9 cellular contexts compared by ENCODE assay signal in the genomic region with DNA sequence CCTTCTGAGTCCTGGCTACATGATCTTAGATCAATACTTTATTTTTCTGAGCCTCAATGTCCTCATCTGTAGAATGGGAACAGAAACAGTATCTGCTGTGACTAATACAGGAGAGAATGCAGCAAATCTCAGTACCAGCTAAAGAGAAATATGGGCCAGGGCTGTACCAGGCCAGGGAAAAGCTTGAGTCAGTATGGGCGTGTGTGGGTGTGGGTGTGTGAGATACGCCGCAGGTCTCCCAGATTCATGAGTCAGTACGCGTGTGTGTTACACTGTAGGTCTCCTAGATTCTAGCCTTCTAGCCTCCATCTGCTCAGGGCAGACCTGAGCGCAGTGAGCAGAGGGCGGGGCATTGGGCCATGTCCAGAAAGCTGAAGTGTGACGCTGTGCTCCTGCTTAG. TPM values are rescaled to one million over a fixed set of nuclear protein-coding genes. Genes with fewer than 3 reads are reported as not detected.
A peak's percentile ranks its signal among the peaks of the same experiment; 100 is the strongest.
DNase-seq lines count a peak whose midpoint lies in the region; ATAC-seq, FAIRE-seq and TF ChIP-seq lines count a peak whose summit lies in the region.
"Had no signal": no experiment of that assay in that cellular context is flagged by ENCODE, and none has a peak within 500 bp of the region (broad histone marks: within the 10 kb centered on the region; RNA-seq: fewer than 3 reads in every experiment).

No MANE protein-coding gene starts in this region.

- H3K27me3 ChIP-seq in small intestine (ENCODE audit: control insufficient read depth in 2 of 2, insufficient read depth in 2 of 2, low read length in 2 of 2) = no peaks in the 10 kb centered on the region

- ATAC-seq in WTC11 (no peak), HG03108 (IDR thresholded peaks at IDR 0.05; ENCODE audit: unreplicated experiment) (no peak)

- no peaks in the 10 kb centered on the region for H3K9me3 Mint-ChIP-seq in WTC11

- H3K4me1 ChIP-seq in small intestine (ENCODE audit: control insufficient read depth in 2 of 2, insufficient read depth in 1 of 2, low read depth in 1 of 2, low read length in 1 of 2) = peaks cover 3% of the 10 kb centered on the region in 2 donors

- no peak overlapping the region for H3K4me3 Mint-ChIP-seq in WTC11

- no peak for TF ChIP-seq POLR2A in erythroblast (IDR thresholded peaks at IDR 0.05; ENCODE audit: low read length)

- CTCF ChIA-PET in WTC11 (lab: Charles Lee) = interaction anchor here (1.0 to 6.0 kb wide), 2 partner anchors 7 to 25 kb away, joined by 3 to 151 read pairs; no protein-coding TSS in a partner anchor

- TF ChIP-seq CTCF in WTC11 (IDR thresholded peaks at IDR 0.05) = no peak

- no peak overlapping the region for H3K4me3 ChIP-seq in small intestine (ENCODE audit: low read depth in 1 of 2, low read length in 2 of 2)
- H3K4me3 ChIP-seq: SK-N-MC had no signal

- no peaks in the 10 kb centered on the region for H3K27me3 Mint-ChIP-seq in WTC11 (ENCODE audit: low read depth)

- POLR2A ChIA-PET in WTC11 (lab: Charles Lee) = no interaction called here

- no peak for FAIRE-seq in small intestine (lab: Jason Lieb, UNC)

- whole genome bisulfite sequencing in small intestine, 3 donors = 23 to 65% (median 38%) methylated on average over 8 of the region's 8 CpGs

- H3K9me3 ChIP-seq in small intestine (ENCODE audit: control insufficient read depth, low read depth) = no peaks in the 10 kb centered on the region

- H3K27ac ChIP-seq in small intestine (ENCODE audit: low read depth in 1 of 2, low read length in 1 of 2) = peak overlapping the region; percentile 46 to 61
- H3K27ac ChIP-seq: SK-N-MC had no signal

- peaks cover under 1 to 4% of the 10 kb centered on the region in 2 donors for H3K36me3 ChIP-seq in small intestine (ENCODE audit: control insufficient read depth in 2 of 2, insufficient read depth in 2 of 2, low read length in 2 of 2)

- DNase-seq in EH (ENCODE audit: low read depth) = peak; percentile 91
- no peak for DNase-seq in WTC11 (ENCODE audit: low spot score)
- DNase-seq in erythroblast (lab: John Stamatoyannopoulos, UW) = peak; percentile 78 to 82
- peak; percentile 92 for DNase-seq in small intestine
- no peak for DNase-seq in ACHN
- no peak for DNase-seq in NCI-H1105 treated with DMSO at 0.1 percent for 48 hours (lab: John Stamatoyannopoulos, UW)
- DNase-seq in C1 segment of cervical spinal cord (lab: John Stamatoyannopoulos, UW) = no peak

- peaks cover 23% of the 10 kb centered on the region for H3K4me1 Mint-ChIP-seq in WTC11

- peaks cover 13% of the 10 kb centered on the region for H3K36me3 Mint-ChIP-seq in WTC11

- peak overlapping the region; percentile 31; the same call in 1 of the 2 replicates for H3K27ac Mint-ChIP-seq in WTC11

- in situ Hi-C loops in ACHN (cut with HindIII; ENCODE audit: low pct_ligation_motif_present, low pct_unique_long_range_greater_than_20kb, low sequenced_read_pairs) = no loop called here

TF ChIP-seq in WTC11, 78 proteins besides CTCF, POLR2A, EP300 and RAD21 (continues in another document):
- TF ChIP-seq JUN (CRISPR knock-in tag; IDR thresholded peaks at IDR 0.05) (no peak), ZNF219 (CRISPR knock-in tag; IDR thresholded peaks at IDR 0.05; ENCODE audit: borderline replicate concordance) (no peak), CREM (CRISPR knock-in tag; IDR thresholded peaks at IDR 0.05) (no peak), SP1 (CRISPR knock-in tag; conservative IDR thresholded peaks at IDR 0.05) (no peak), FOXP1 (CRISPR knock-in tag; IDR thresholded peaks at IDR 0.05; ENCODE audit: borderline replicate concordance) (no peak), CREB1 (CRISPR knock-in tag; IDR thresholded peaks at IDR 0.05) (no peak), ZNF317 (CRISPR knock-in tag; IDR thresholded peaks at IDR 0.05; ENCODE audit: borderline replicate concordance, low read depth) (no peak), ZBTB21 (CRISPR knock-in tag; IDR thresholded peaks at IDR 0.05; ENCODE audit: borderline replicate concordance) (no peak), EMX1 (CRISPR knock-in tag; IDR thresholded peaks at IDR 0.05) (no peak), HMGA2 (CRISPR knock-in tag; IDR thresholded peaks at IDR 0.05) (no peak), MXD4 (CRISPR knock-in tag; IDR thresholded peaks at IDR 0.05; ENCODE audit: borderline replicate concordance) (no peak), CBFB (CRISPR knock-in tag; IDR thresholded peaks at IDR 0.05; ENCODE audit: low read depth) (no peak)
- TF ChIP-seq, protein P1, sequence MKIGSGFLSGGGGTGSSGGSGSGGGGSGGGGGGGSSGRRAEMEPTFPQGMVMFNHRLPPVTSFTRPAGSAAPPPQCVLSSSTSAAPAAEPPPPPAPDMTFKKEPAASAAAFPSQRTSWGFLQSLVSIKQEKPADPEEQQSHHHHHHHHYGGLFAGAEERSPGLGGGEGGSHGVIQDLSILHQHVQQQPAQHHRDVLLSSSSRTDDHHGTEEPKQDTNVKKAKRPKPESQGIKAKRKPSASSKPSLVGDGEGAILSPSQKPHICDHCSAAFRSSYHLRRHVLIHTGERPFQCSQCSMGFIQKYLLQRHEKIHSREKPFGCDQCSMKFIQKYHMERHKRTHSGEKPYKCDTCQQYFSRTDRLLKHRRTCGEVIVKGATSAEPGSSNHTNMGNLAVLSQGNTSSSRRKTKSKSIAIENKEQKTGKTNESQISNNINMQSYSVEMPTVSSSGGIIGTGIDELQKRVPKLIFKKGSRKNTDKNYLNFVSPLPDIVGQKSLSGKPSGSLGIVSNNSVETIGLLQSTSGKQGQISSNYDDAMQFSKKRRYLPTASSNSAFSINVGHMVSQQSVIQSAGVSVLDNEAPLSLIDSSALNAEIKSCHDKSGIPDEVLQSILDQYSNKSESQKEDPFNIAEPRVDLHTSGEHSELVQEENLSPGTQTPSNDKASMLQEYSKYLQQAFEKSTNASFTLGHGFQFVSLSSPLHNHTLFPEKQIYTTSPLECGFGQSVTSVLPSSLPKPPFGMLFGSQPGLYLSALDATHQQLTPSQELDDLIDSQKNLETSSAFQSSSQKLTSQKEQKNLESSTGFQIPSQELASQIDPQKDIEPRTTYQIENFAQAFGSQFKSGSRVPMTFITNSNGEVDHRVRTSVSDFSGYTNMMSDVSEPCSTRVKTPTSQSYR (CRISPR knock-in tag; IDR thresholded peaks at IDR 0.05) = no peak
- TF ChIP-seq, protein P2, sequence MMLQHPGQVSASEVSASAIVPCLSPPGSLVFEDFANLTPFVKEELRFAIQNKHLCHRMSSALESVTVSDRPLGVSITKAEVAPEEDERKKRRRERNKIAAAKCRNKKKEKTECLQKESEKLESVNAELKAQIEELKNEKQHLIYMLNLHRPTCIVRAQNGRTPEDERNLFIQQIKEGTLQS (CRISPR knock-in tag; conservative IDR thresholded peaks at IDR 0.05) = no peak
- TF ChIP-seq, protein P3, sequence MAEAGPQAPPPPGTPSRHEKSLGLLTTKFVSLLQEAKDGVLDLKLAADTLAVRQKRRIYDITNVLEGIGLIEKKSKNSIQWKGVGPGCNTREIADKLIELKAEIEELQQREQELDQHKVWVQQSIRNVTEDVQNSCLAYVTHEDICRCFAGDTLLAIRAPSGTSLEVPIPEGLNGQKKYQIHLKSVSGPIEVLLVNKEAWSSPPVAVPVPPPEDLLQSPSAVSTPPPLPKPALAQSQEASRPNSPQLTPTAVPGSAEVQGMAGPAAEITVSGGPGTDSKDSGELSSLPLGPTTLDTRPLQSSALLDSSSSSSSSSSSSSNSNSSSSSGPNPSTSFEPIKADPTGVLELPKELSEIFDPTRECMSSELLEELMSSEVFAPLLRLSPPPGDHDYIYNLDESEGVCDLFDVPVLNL (CRISPR knock-in tag; IDR thresholded peaks at IDR 0.05; ENCODE audit: borderline replicate concordance, low read depth) = no peak
- TF ChIP-seq, protein P4, sequence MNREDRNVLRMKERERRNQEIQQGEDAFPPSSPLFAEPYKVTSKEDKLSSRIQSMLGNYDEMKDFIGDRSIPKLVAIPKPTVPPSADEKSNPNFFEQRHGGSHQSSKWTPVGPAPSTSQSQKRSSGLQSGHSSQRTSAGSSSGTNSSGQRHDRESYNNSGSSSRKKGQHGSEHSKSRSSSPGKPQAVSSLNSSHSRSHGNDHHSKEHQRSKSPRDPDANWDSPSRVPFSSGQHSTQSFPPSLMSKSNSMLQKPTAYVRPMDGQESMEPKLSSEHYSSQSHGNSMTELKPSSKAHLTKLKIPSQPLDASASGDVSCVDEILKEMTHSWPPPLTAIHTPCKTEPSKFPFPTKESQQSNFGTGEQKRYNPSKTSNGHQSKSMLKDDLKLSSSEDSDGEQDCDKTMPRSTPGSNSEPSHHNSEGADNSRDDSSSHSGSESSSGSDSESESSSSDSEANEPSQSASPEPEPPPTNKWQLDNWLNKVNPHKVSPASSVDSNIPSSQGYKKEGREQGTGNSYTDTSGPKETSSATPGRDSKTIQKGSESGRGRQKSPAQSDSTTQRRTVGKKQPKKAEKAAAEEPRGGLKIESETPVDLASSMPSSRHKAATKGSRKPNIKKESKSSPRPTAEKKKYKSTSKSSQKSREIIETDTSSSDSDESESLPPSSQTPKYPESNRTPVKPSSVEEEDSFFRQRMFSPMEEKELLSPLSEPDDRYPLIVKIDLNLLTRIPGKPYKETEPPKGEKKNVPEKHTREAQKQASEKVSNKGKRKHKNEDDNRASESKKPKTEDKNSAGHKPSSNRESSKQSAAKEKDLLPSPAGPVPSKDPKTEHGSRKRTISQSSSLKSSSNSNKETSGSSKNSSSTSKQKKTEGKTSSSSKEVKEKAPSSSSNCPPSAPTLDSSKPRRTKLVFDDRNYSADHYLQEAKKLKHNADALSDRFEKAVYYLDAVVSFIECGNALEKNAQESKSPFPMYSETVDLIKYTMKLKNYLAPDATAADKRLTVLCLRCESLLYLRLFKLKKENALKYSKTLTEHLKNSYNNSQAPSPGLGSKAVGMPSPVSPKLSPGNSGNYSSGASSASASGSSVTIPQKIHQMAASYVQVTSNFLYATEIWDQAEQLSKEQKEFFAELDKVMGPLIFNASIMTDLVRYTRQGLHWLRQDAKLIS (CRISPR knock-in tag; IDR thresholded peaks at IDR 0.05; ENCODE audit: borderline replicate concordance) = no peak
- TF ChIP-seq, protein P5, sequence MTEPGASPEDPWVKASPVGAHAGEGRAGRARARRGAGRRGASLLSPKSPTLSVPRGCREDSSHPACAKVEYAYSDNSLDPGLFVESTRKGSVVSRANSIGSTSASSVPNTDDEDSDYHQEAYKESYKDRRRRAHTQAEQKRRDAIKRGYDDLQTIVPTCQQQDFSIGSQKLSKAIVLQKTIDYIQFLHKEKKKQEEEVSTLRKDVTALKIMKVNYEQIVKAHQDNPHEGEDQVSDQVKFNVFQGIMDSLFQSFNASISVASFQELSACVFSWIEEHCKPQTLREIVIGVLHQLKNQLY (CRISPR knock-in tag; IDR thresholded peaks at IDR 0.05) = no peak

RNA-seq across cellular contexts. Expression of a gene that starts 15.2 kb away (rescaled TPM):
- 181 to 185 TPM (median 185 TPM) in 3 replicates for total RNA-seq in WTC11 (2021)
- 100 to 1,000 TPM in 1 of 3 donors, 10 to 100 TPM in 2; 23.9 to 117 (median 49.2) TPM for polyA plus RNA-seq in small intestine

RNA-seq across cellular contexts. Expression of a gene that starts 17.7 kb away (rescaled TPM):
- total RNA-seq in WTC11 (2021) = 7.3 to 9.0 TPM (median 8.7 TPM) in 3 replicates
- 100 to 1,000 TPM in 2 of 3 donors, 10 to 100 TPM in 1; 39.2 to 204 (median 164) TPM for polyA plus RNA-seq in small intestine

RNA-seq across cellular contexts. Expression of a gene that starts 27.7 kb away (rescaled TPM):
- 0.41 to 0.60 TPM (median 0.57 TPM) in 3 replicates for total RNA-seq in WTC11 (2021)
- under 1 TPM in 2 of 3 donors, not detected in 1; 0.21 to 0.54 TPM for polyA plus RNA-seq in small intestine

RNA-seq across cellular contexts. Expression of a gene that starts 41.0 kb away (rescaled TPM):
- 63.2 to 92.0 TPM (median 75.6 TPM) in 3 replicates for total RNA-seq in WTC11 (2021)
- 10 to 100 TPM; 65.8 to 93.4 (median 76.2) TPM for polyA plus RNA-seq in small intestine

RNA-seq across cellular contexts. Expression of a gene that starts 46.1 kb away (rescaled TPM):
- total RNA-seq in WTC11 (2021) = 0.90 to 1.6 TPM (median 1.3 TPM) in 3 replicates
- 1 to 10 TPM in 1 of 3 donors, not detected in 2; 2.1 TPM for polyA plus RNA-seq in small intestine

Comparison
In these comparisons a context has a peak if more than half of its experiments do, and no peak if none do; other contexts are left out.
1. DNase-seq: peak in EH (single experiment), erythroblast (2 of 2) and small intestine (single experiment); none in WTC11 (single experiment), ACHN (single experiment), NCI-H1105 treated with DMSO at 0.1 percent for 48 hours (single experiment) and C1 segment of cervical spinal cord (0 of 14).